Comparison of ENCODE assay signal across 8 cellular contexts in the genomic region with DNA sequence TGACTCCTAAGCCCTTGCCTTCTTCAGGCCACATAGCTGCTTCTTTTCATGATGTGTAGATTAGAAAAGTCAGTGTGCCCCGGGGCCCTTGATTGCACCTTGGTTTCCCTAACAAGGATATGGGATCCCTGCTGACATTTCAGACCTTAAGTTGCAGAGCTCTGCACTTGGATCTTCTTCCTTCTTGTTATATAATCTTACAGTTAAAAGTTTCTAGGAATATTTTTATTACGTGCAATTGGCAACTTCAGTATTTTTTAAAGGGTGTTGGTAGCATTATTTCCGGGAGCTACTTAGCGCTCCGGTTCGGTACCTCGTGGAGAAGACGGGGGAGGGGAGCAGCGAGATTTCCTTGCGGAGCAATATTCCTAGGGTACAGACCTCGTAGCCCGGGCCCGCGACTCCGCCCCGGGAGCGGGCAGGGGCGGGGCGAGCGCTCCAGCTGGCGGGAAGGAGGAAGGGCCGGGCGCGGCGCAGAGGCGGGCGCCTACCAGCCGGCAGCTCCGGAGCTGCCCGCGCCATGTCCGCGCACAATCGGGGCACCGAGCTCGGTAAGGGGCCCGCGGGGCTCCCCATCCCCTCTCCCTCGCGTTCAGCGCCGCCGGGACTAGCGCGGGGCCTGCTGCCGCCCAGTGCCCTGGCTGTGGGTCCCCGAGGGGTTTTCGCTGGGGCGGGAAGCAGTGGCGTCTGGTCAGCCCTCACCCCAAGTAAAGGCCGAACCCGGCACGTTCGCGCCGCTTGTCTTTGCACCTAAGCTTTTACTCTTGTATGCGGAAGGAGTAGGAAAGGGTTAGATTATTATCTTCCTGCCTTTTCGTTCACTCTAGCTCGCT. TPM values are rescaled to one million over a fixed set of nuclear protein-coding genes. Genes with fewer than 3 reads are reported as not detected.
DNase-seq lines count a peak whose midpoint lies in the region; ATAC-seq and TF ChIP-seq lines count a peak whose summit lies in the region.

A gene (plus strand): TSS at position 469 of the 833 bp plus-strand sequence. CDS start 52 bp downstream, at position 521.

- 0 to 1% methylated on average over 47 to 56 of the region's 59 CpGs for WGBS in lower leg skin, 2 donors

- H3K4me2 ChIP-seq in BLaER1 = peak within 1 kb of the TSS; percentile 78

- TF ChIP-seq CTCF in dorsolateral prefrontal cortex (IDR thresholded peaks at IDR 0.05 in 54 of 56, conservative IDR thresholded peaks at IDR 0.05 in 2 of 56; ENCODE audit: low read depth in 1 of 56, partially characterized antibody in 56 of 56) (peak in 36 of 56 donors; percentile 4 to 54 (median 30)), lower leg skin (IDR thresholded peaks at IDR 0.05) (no peak)

- H3K9ac ChIP-seq in BLaER1 = peak within 1 kb of the TSS; percentile 93

- peaks cover 11% of the 10 kb centered on the region for H3K36me3 ChIP-seq in BLaER1

- peak; percentile 61 for DNase-seq in NCI-H510A (lab: John Stamatoyannopoulos, UW)
- peak; percentile 24 to 35 for DNase-seq in activated CD4-positive, alpha-beta T cell treated with anti-CD3 and anti-CD28 coated beads, Interleukin-2, amount 50 U/mL, for 4 hours
- DNase-seq in dorsolateral prefrontal cortex = peak; percentile 42 to 88 (median 63)
- peak; percentile 69 to 96 for DNase-seq in lower leg skin (ENCODE audit: low spot score in 2 of 2)
- peak; percentile 42 to 61 for DNase-seq in stimulated activated CD4-positive, alpha-beta T cell treated with anti-CD3 and anti-CD28 coated beads, Interleukin-4, amount 100 ng/mL, for 48 hours (ENCODE audit: low read depth in 2 of 2)

- ATAC-seq in HG03378 (IDR thresholded peaks at IDR 0.05; ENCODE audit: unreplicated experiment) = peak; percentile 73

- TF ChIP-seq POLR2A in GM19099 (IDR thresholded peaks at IDR 0.05; ENCODE audit: extremely low read depth, insufficient read length, low read depth) (peak; percentile 91), lower leg skin (IDR thresholded peaks at IDR 0.05) (no peak)

- H3K27me3 ChIP-seq in BLaER1 = no peaks in the 10 kb centered on the region
- no peaks in the 10 kb centered on the region for H3K27me3 ChIP-seq in dorsolateral prefrontal cortex

- H3K27ac ChIP-seq in BLaER1 (peak within 1 kb of the TSS; percentile 93), dorsolateral prefrontal cortex (peak within 1 kb of the TSS in 56 of 59 donors; percentile 43 to 94 (median 83))

- H3K4me1 ChIP-seq in BLaER1 = peaks cover 13% of the 10 kb centered on the region

- H3K4me3 ChIP-seq in BLaER1 (peak within 1 kb of the TSS; percentile 79), dorsolateral prefrontal cortex (peak within 1 kb of the TSS; percentile 60 to 94 (median 83)), lower leg skin (ENCODE audit: low read depth, poor library complexity, severe bottlenecking) (peak within 1 kb of the TSS; percentile 56)

- no peaks in the 10 kb centered on the region for H3K9me3 ChIP-seq in BLaER1

- no peaks in the 10 kb centered on the region for H4K20me1 ChIP-seq in BLaER1

- intact Hi-C loops in dorsolateral prefrontal cortex (cut with DNase I) = no loop called here
- intact Hi-C loops in lower leg skin (cut with DNase I; ENCODE audit: low total_unique reads) = no loop called here

RNA-seq across cellular contexts. Expression of the gene that starts here (rescaled TPM):
- total RNA-seq in dorsolateral prefrontal cortex (10 to 100 TPM in 115 of 120 experiments, 1 to 10 TPM in 5; 6.5 to 27.5 (median 15.1) TPM), lower leg skin (10 to 100 TPM; 30.2 to 43.4 (median 36.7) TPM)

Comparison
In these comparisons a context has a peak if more than half of its experiments do, and no peak if none do; other contexts are left out.
1. Peak in every context shown above with its lines: DNase-seq, ATAC-seq, H3K4me3 ChIP-seq and H3K27ac ChIP-seq.
2. DNase-seq: peak in every context shown above with its lines; median percentile 82 in lower leg skin; 63 in dorsolateral prefrontal cortex; 61 in NCI-H510A; 52 in stimulated activated CD4-positive, alpha-beta T cell treated with anti-CD3 and anti-CD28 coated beads, Interleukin-4, amount 100 ng/mL, for 48 hours; 30 in activated CD4-positive, alpha-beta T cell treated with anti-CD3 and anti-CD28 coated beads, Interleukin-2, amount 50 U/mL, for 4 hours.
3. CTCF ChIP-seq: peak in dorsolateral prefrontal cortex (36 of 56); none in lower leg skin (0 of 3).